ENCODE assay signal across 1 cellular context in genomic region chr3:100226712-100227429, GRCh38.
TF ChIP-seq lines count a peak whose summit lies in the region.

No MANE protein-coding gene starts in this region.

TF ChIP-seq in WTC11, 78 proteins besides CTCF, POLR2A, EP300 and RAD21 (continued from another document):
- TF ChIP-seq, protein P1, sequence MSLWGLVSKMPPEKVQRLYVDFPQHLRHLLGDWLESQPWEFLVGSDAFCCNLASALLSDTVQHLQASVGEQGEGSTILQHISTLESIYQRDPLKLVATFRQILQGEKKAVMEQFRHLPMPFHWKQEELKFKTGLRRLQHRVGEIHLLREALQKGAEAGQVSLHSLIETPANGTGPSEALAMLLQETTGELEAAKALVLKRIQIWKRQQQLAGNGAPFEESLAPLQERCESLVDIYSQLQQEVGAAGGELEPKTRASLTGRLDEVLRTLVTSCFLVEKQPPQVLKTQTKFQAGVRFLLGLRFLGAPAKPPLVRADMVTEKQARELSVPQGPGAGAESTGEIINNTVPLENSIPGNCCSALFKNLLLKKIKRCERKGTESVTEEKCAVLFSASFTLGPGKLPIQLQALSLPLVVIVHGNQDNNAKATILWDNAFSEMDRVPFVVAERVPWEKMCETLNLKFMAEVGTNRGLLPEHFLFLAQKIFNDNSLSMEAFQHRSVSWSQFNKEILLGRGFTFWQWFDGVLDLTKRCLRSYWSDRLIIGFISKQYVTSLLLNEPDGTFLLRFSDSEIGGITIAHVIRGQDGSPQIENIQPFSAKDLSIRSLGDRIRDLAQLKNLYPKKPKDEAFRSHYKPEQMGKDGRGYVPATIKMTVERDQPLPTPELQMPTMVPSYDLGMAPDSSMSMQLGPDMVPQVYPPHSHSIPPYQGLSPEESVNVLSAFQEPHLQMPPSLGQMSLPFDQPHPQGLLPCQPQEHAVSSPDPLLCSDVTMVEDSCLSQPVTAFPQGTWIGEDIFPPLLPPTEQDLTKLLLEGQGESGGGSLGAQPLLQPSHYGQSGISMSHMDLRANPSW (CRISPR knock-in tag; conservative IDR thresholded peaks at IDR 0.05; ENCODE audit: low read depth) = no peak
- TF ChIP-seq SOX15 (CRISPR knock-in tag; IDR thresholded peaks at IDR 0.05) (no peak), EMX1 (CRISPR knock-in tag; IDR thresholded peaks at IDR 0.05) (no peak)
